ENCODE assay signal across 18 cellular contexts in the genomic region with DNA sequence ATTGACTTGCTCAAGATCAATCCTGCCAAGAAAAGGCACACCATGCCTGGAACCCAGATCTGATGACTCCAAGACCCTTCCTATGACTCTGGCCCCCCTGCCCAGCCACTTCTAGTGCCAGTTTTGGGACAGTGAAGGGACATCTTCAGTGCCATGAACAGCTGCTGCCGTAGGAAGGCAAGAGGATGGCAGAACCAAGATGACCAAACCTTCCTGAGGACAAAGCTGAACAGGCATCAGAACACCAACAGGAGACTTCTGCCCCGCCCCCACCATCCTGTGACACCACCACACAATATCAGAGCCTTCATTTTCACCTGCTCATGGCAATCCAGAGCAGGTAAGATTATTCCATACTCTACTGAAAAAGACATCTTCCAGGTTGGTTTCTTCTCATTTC.
"Had no signal": no experiment of that assay in that cellular context is flagged by ENCODE, and none has a peak within 500 bp of the region (broad histone marks: within the 10 kb centered on the region; RNA-seq: fewer than 3 reads in every experiment).

No MANE protein-coding gene starts in this region.

- H3K4me1 Mint-ChIP-seq: nephron progenitor cell had no signal

- DNase-seq: activated B cell treated with CpG ODN at 0.5 μM for 24 hours; activated CD4-positive, alpha-beta T cell treated with anti-CD3 and anti-CD28 coated beads for 4 hours; activated naive CD4-positive, alpha-beta T cell; activated naive CD8-positive, alpha-beta T cell treated with anti-CD3 and anti-CD28 coated beads, Interleukin-2, amount 50 U/mL, for 24 hours; activated T-cell treated with anti-CD3 and anti-CD28 coated beads, Interleukin-2, amount 50 U/mL, for 24 hours; dermis blood vessel endothelial cell; effector CD8-positive, alpha-beta T cell; heart left ventricle; left colon; nephron progenitor cell; pancreas; psoas muscle; right cardiac atrium; stimulated activated CD4-positive, alpha-beta T cell treated with anti-CD3 and anti-CD28 coated beads, Interleukin-1b, Interleukin-23, amount 100 ng/mL, for 48 hours; transverse colon had no signal

- H3K27ac Mint-ChIP-seq: activated B cell treated with CpG ODN at 0.5 μM for 24 hours; activated naive CD8-positive, alpha-beta T cell treated with anti-CD3 and anti-CD28 coated beads, Interleukin-2, amount 50 U/mL, for 24 hours; activated T-cell treated with anti-CD3 and anti-CD28 coated beads, Interleukin-2, amount 50 U/mL, for 24 hours; memory B cell; nephron progenitor cell; T-helper 1 cell treated with Interleukin-12 subunit alpha and Interleukin-12 subunit beta and Interleukin-4 antibody, amounts not matched to agents 30 μg/mL and 1 μg/mL, for 36 hours had no signal

- H3K4me3 Mint-ChIP-seq: activated B cell treated with CpG ODN at 0.5 μM for 24 hours; activated naive CD8-positive, alpha-beta T cell treated with anti-CD3 and anti-CD28 coated beads, Interleukin-2, amount 50 U/mL, for 24 hours; activated T-cell treated with anti-CD3 and anti-CD28 coated beads, Interleukin-2, amount 50 U/mL, for 24 hours; memory B cell; nephron progenitor cell; T-helper 1 cell treated with Interleukin-12 subunit alpha and Interleukin-12 subunit beta and Interleukin-4 antibody, amounts not matched to agents 30 μg/mL and 1 μg/mL, for 36 hours had no signal

- H3K9me3 ChIP-seq: esophagus muscularis mucosa, pancreas, psoas muscle had no signal

- ATAC-seq: activated naive CD8-positive, alpha-beta T cell treated with anti-CD3 and anti-CD28 coated beads, Interleukin-2, amount 50 U/mL, for 24 hours; heart left ventricle; left colon; pancreas; psoas muscle; right cardiac atrium had no signal

- H3K27me3 Mint-ChIP-seq: activated B cell treated with CpG ODN at 0.5 μM for 24 hours; activated naive CD8-positive, alpha-beta T cell treated with anti-CD3 and anti-CD28 coated beads, Interleukin-2, amount 50 U/mL, for 24 hours; activated T-cell treated with anti-CD3 and anti-CD28 coated beads, Interleukin-2, amount 50 U/mL, for 24 hours; memory B cell had no signal
